Comparison of ENCODE assay signal across 7 cellular contexts in genomic region chr9:1676771-1677170, GRCh38.
"Had no signal": no experiment of that assay in that cellular context is flagged by ENCODE, and none has a peak within 500 bp of the region (broad histone marks: within the 10 kb centered on the region; RNA-seq: fewer than 3 reads in every experiment).

No MANE protein-coding gene starts in this region.

- FAIRE-seq: HTR-8/SVneo, K562 had no signal

- H3K4me3 ChIP-seq: K562 had no signal

- H3K27me3 Mint-ChIP-seq: IgD-negative memory B cell had no signal

- H3K4me3 Mint-ChIP-seq: IgD-negative memory B cell had no signal

- H3K27ac Mint-ChIP-seq: IgD-negative memory B cell had no signal

- H3K4me1 Mint-ChIP-seq: IgD-negative memory B cell had no signal

- H3K36me3 Mint-ChIP-seq: IgD-negative memory B cell had no signal

- H3K27ac ChIP-seq: HL-60, KMS-11 had no signal

- DNase-seq: KBM-7, KG1 had no signal

- H3K9me3 Mint-ChIP-seq: IgD-negative memory B cell had no signal

- H3K9ac ChIP-seq: KMS-11 had no signal

- H3K4me2 ChIP-seq: KMS-11 had no signal

- ATAC-seq: K562 had no signal
